19 cellular contexts compared by ENCODE assay signal in genomic region chr2:176911-177310, GRCh38.
A peak's percentile ranks its signal among the peaks of the same experiment; 100 is the strongest.
DNase-seq lines count a peak whose midpoint lies in the region; ATAC-seq, FAIRE-seq and TF ChIP-seq lines count a peak whose summit lies in the region.
"Had no signal": no experiment of that assay in that cellular context is flagged by ENCODE, and none has a peak within 500 bp of the region (broad histone marks: within the 10 kb centered on the region; RNA-seq: fewer than 3 reads in every experiment).

No MANE protein-coding gene starts in this region.

- H3K27ac Mint-ChIP-seq in MCF 10A (ENCODE audit: low read depth, unreplicated experiment) (peak overlapping the region; percentile 27), T-cell (peak overlapping the region; percentile 91 to 94)
- H3K27ac Mint-ChIP-seq: stimulated activated naive CD8-positive, alpha-beta T cell treated with anti-CD3 and anti-CD28 coated beads, Interleukin-15, Interleukin-2, amounts not matched to agents 100 ng/mL and 50 ng/mL, for 24 hours; type B pancreatic cell had no signal

- H2AFZ ChIP-seq in keratinocyte (ENCODE audit: control insufficient read depth, low read length) = no peak overlapping the region

- no peaks in the 10 kb centered on the region for H3K27me3 ChIP-seq in breast epithelium
- no peaks in the 10 kb centered on the region for H3K27me3 ChIP-seq in keratinocyte (ENCODE audit: control insufficient read depth, extremely low read depth, insufficient read depth, low read length)
- no peaks in the 10 kb centered on the region for H3K27me3 ChIP-seq in tibial artery

- H4K20me1 ChIP-seq in keratinocyte (ENCODE audit: control insufficient read depth, extremely low read depth, insufficient read depth, low read length) = no peaks in the 10 kb centered on the region

- H3K4me1 ChIP-seq in breast epithelium (no peaks in the 10 kb centered on the region), keratinocyte (ENCODE audit: control insufficient read depth, extremely low read depth, insufficient read depth, low read length) (peaks cover 22% of the 10 kb centered on the region), tibial artery (peaks cover 0 to 17% (median 0%) of the 10 kb centered on the region in 4 donors)
- H3K4me1 ChIP-seq: HAP-1, left ventricle myocardium inferior had no signal

- TF ChIP-seq CTCF in MCF 10A (IDR thresholded peaks at IDR 0.05; ENCODE audit: unreplicated experiment) (no peak), breast epithelium (IDR thresholded peaks at IDR 0.05) (no peak), keratinocyte (optimal IDR thresholded peaks at IDR 0.05 in 1 of 3, IDR thresholded peaks at IDR 0.05 in 1 of 3, conservative IDR thresholded peaks at IDR 0.05 in 1 of 3; ENCODE audit: extremely low read depth in 1 of 3, insufficient read depth in 2 of 3, low read length in 3 of 3) (no peak), tibial artery (IDR thresholded peaks at IDR 0.05) (no peak)

- DNase-seq in MCF 10A (ENCODE audit: unreplicated experiment) (peak; percentile 20), breast epithelium (ENCODE audit: low spot score in 2 of 2) (no peak), T-cell (no peak), keratinocyte (ENCODE audit: low read depth, low spot score) (peak; percentile 64), urothelium cell line (ENCODE audit: low spot score) (peak; percentile 10), tibial artery (no peak)
- DNase-seq: foreskin fibroblast, KG1, left ventricle myocardium inferior, NCI-H1105, NCI-H2081 treated with DMSO at 0.1 percent for 48 hours, NCI-H510A, right cardiac atrium had no signal

- H3K9me3 ChIP-seq in breast epithelium (no peaks in the 10 kb centered on the region), keratinocyte (ENCODE audit: control insufficient read depth, low read depth, low read length) (no peaks in the 10 kb centered on the region), tibial artery (no peaks in the 10 kb centered on the region)
- H3K9me3 ChIP-seq: HAP-1, left ventricle myocardium inferior had no signal

- H3K9me3 Mint-ChIP-seq in MCF 10A (ENCODE audit: unreplicated experiment) = no peaks in the 10 kb centered on the region
- no peaks in the 10 kb centered on the region for H3K9me3 Mint-ChIP-seq in T-cell
- H3K9me3 Mint-ChIP-seq: stimulated activated naive CD8-positive, alpha-beta T cell treated with anti-CD3 and anti-CD28 coated beads, Interleukin-15, Interleukin-2, amounts not matched to agents 100 ng/mL and 50 ng/mL, for 24 hours; type B pancreatic cell had no signal

- H3K27me3 Mint-ChIP-seq in MCF 10A (ENCODE audit: insufficient read depth, unreplicated experiment) (no peaks in the 10 kb centered on the region), T-cell (no peaks in the 10 kb centered on the region)
- H3K27me3 Mint-ChIP-seq: stimulated activated naive CD8-positive, alpha-beta T cell treated with anti-CD3 and anti-CD28 coated beads, Interleukin-15, Interleukin-2, amounts not matched to agents 100 ng/mL and 50 ng/mL, for 24 hours had no signal

- POLR2A ChIA-PET in MCF 10A (lab: Yijun Ruan, JAX) = interaction anchor here (0.6 to 2.0 kb wide), 11 partner anchors 8 to 392 kb away, joined by 3 to 9 read pairs (median 3); no protein-coding TSS in a partner anchor
- POLR2A ChIA-PET in T-cell (lab: Charles Lee) = interaction anchor here in 1 of 2 donors (0.6 kb wide), 1 partner anchor 106 kb away, joined by 3 read pairs; no protein-coding TSS in a partner anchor

- ATAC-seq in T-cell (replicated peaks in 1 of 4) = no peak
- no peak for ATAC-seq in HG02884 (IDR thresholded peaks at IDR 0.05; ENCODE audit: unreplicated experiment)
- no peak for ATAC-seq in HG03108 (IDR thresholded peaks at IDR 0.05; ENCODE audit: unreplicated experiment)
- ATAC-seq: right cardiac atrium had no signal

- H3K27ac ChIP-seq in breast epithelium (no peak overlapping the region), keratinocyte (ENCODE audit: control insufficient read depth, insufficient read depth, low read length) (no peak overlapping the region), tibial artery (no peak overlapping the region)
- H3K27ac ChIP-seq: coronary artery, left ventricle myocardium inferior had no signal

- H3K4me3 Mint-ChIP-seq in MCF 10A (ENCODE audit: unreplicated experiment) (no peak overlapping the region), T-cell (peak overlapping the region; percentile 41 to 73 (median 44))
- H3K4me3 Mint-ChIP-seq: type B pancreatic cell had no signal

- no peak overlapping the region for H3K9ac ChIP-seq in keratinocyte (ENCODE audit: control insufficient read depth, extremely low read depth, insufficient read depth, low read length)

- no peaks in the 10 kb centered on the region for H3K9me1 ChIP-seq in keratinocyte (ENCODE audit: control insufficient read depth, extremely low read depth, insufficient read depth, low read length)

- TF ChIP-seq POLR2A in breast epithelium (IDR thresholded peaks at IDR 0.05) = no peak

- no peak overlapping the region for H3K4me3 ChIP-seq in breast epithelium
- no peak overlapping the region for H3K4me3 ChIP-seq in keratinocyte (ENCODE audit: control insufficient read depth in 2 of 3, extremely low read depth in 1 of 3, insufficient read depth in 2 of 3, low read depth in 1 of 3, low read length in 3 of 3)
- no peak overlapping the region for H3K4me3 ChIP-seq in tibial artery
- H3K4me3 ChIP-seq: coronary artery, HAP-1, left ventricle myocardium inferior had no signal

- H3K36me3 Mint-ChIP-seq in MCF 10A (ENCODE audit: insufficient read depth, unreplicated experiment) (peaks cover 5% of the 10 kb centered on the region), T-cell (no peaks in the 10 kb centered on the region)
- H3K36me3 Mint-ChIP-seq: type B pancreatic cell had no signal

- intact Hi-C loops in MCF 10A (cut with micrococcal nuclease) = no loop called here
- intact Hi-C loops in breast epithelium (cut with DNase I; ENCODE audit: low total_unique reads) = no loop called here
- intact Hi-C loops in tibial artery (cut with DNase I; ENCODE audit: low total_unique reads) = no loop called here

- FAIRE-seq in keratinocyte (lab: Jason Lieb, UNC) (peak; percentile 96), urothelium cell line (lab: Jason Lieb, UNC) (no peak)

- H3K79me2 ChIP-seq in keratinocyte (ENCODE audit: control insufficient read depth, insufficient read depth, low read length) = no peaks in the 10 kb centered on the region

- dilution Hi-C loops in keratinocyte (cut with MboI; ENCODE audit: extremely low pct_ligation_motif_present, low sequenced_read_pairs) = no loop called here

- H3K4me1 Mint-ChIP-seq in MCF 10A (ENCODE audit: insufficient read depth, unreplicated experiment) (peaks cover 31% of the 10 kb centered on the region), T-cell (peaks cover 38 to 48% (median 42%) of the 10 kb centered on the region in 3 donors)

- BruUV-seq in MCF 10A (replicated peaks; lab: Mats Ljungman, UMichigan) = no TSS peak

- peak overlapping the region; percentile 23 for H3K4me2 ChIP-seq in keratinocyte (ENCODE audit: control insufficient read depth, extremely low read depth, insufficient read depth, low read depth, low read length)

- CTCF ChIA-PET in MCF 10A (lab: Yijun Ruan, JAX) (interaction anchor here (0.6 to 1.2 kb wide), 4 partner anchors 16 to 718 kb away, joined by 3 to 6 read pairs (median 3); no protein-coding TSS in a partner anchor), T-cell (lab: Charles Lee) (no interaction called here)

- H3K36me3 ChIP-seq in breast epithelium = no peaks in the 10 kb centered on the region
- H3K36me3 ChIP-seq in keratinocyte (ENCODE audit: control insufficient read depth in 2 of 2, extremely low read depth in 1 of 2, insufficient read depth in 2 of 2, low read length in 2 of 2) = no peaks in the 10 kb centered on the region
- H3K36me3 ChIP-seq in tibial artery = no peaks in the 10 kb centered on the region
- H3K36me3 ChIP-seq: HAP-1, left ventricle myocardium inferior had no signal

Comparison
In these comparisons a context has a peak if more than half of its experiments do, and no peak if none do; other contexts are left out.
1. DNase-seq: peak in MCF 10A (single experiment), keratinocyte (single experiment) and urothelium cell line (single experiment); none in breast epithelium (0 of 2), T-cell (0 of 34) and tibial artery (0 of 2).